6 cellular contexts compared by ENCODE assay signal in the genomic region with DNA sequence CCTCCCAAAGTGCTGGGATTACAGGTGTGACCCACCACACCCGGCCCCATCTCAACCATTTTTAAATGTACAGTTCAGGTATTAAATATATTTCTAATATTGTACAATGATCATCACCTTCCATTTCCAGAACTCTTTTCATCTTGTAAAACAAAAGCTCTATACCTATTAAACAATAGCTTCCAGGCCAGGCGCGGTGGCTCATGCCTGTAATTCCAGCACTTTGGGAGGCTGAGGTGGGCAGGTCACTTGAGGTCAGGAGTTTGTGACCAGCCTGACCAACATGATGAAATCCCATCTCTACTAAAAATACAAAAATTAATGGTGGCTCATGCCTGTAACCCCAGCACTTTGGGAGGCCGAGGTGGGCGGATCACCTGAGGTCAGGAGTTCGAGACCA.
DNase-seq lines count a peak whose midpoint lies in the region; ATAC-seq and TF ChIP-seq lines count a peak whose summit lies in the region.
"Not testable (repeated sequence)": the region's sequence is repeated elsewhere in the genome, so short reads cannot be mapped to it uniquely, and the experiment has no call there.

No MANE protein-coding gene starts in this region.

- H3K27me3 ChIP-seq in right lobe of liver, upper lobe of right lung: not testable (repeated sequence)

- not testable (repeated sequence) for H3K36me3 ChIP-seq in right lobe of liver, upper lobe of right lung

- intact Hi-C loops in Right ventricle myocardium inferior (cut with DNase I); right lobe of liver (cut with DNase I); sciatic nerve (cut with DNase I); upper lobe of right lung (cut with DNase I): not testable (repeated sequence)

- not testable (repeated sequence) for TF ChIP-seq POLR2A in right lobe of liver (IDR thresholded peaks at IDR 0.05)

- not testable (repeated sequence) for H3K4me3 ChIP-seq in right lobe of liver, upper lobe of right lung

- not testable (repeated sequence) for ATAC-seq in Right ventricle myocardium inferior, right lobe of liver, sciatic nerve, upper lobe of right lung

- H3K4me1 ChIP-seq in right lobe of liver, upper lobe of right lung: not testable (repeated sequence)

- not testable (repeated sequence) for H3K9me3 ChIP-seq in right lobe of liver, upper lobe of right lung

- peak; percentile 16 for DNase-seq in activated effector memory CD4-positive, alpha-beta T cell treated with anti-CD3 and anti-CD28 coated beads, Interleukin-2, amount 50 U/mL, for 16 hours
- peak; percentile 1 for DNase-seq in Right ventricle myocardium inferior (ENCODE audit: missing footprints)
- peak; percentile 9 for DNase-seq in islet precursor cell
- DNase-seq in right lobe of liver, result peak in 2 of 3 donors; percentile 9 to 22
- DNase-seq in sciatic nerve (ENCODE audit: low spot score), result peak; percentile 15
- DNase-seq in upper lobe of right lung, result peak; percentile 10

- H3K27ac ChIP-seq in right lobe of liver, upper lobe of right lung: not testable (repeated sequence)

- 98% methylated on average over 6 of the region's 6 CpGs for WGBS in right lobe of liver (ENCODE audit: insufficient coverage, low coverage, low lambda C conversion rate, missing lambda C conversion rate)

- TF ChIP-seq CTCF in right lobe of liver (IDR thresholded peaks at IDR 0.05); upper lobe of right lung (IDR thresholded peaks at IDR 0.05): not testable (repeated sequence)
